ENCODE assay signal across 10 cellular contexts in genomic region chr10:120514035-120514620, GRCh38. TPM values are rescaled to one million over a fixed set of nuclear protein-coding genes. Genes with fewer than 3 reads are reported as not detected.
DNase-seq lines count a peak whose midpoint lies in the region; ATAC-seq, FAIRE-seq and TF ChIP-seq lines count a peak whose summit lies in the region.
"Had no signal": no experiment of that assay in that cellular context is flagged by ENCODE, and none has a peak within 500 bp of the region (broad histone marks: within the 10 kb centered on the region; RNA-seq: fewer than 3 reads in every experiment).

No MANE protein-coding gene starts in this region.

- no peaks in the 10 kb centered on the region for H3K9me3 ChIP-seq in H1 (ENCODE audit: insufficient read depth in 2 of 2, low read depth in 1 of 2, low read length in 1 of 2)

- H3K79me1 ChIP-seq in H1 (ENCODE audit: low read depth, low read length): no peaks in the 10 kb centered on the region

- no peak overlapping the region for H3K18ac ChIP-seq in H1 (ENCODE audit: extremely low read depth, low read length)

- no peak overlapping the region for H3K4me3 Mint-ChIP-seq in activated CD8-positive, alpha-beta memory T cell treated with anti-CD3 and anti-CD28 coated beads, Interleukin-2, amount 10 ng/mL, durations not matched to agents 7 days and 5 days
- H3K4me3 Mint-ChIP-seq in stimulated activated effector memory CD8-positive, alpha-beta T cell treated with anti-CD3 and anti-CD28 coated beads, Interleukin-12 subunit alpha, Interleukin-12 subunit beta, amount 100 ng/mL, for 72 hours: no peak overlapping the region

- H3K4ac ChIP-seq in H1 (replicated peaks; ENCODE audit: insufficient read length, low read depth, low read length): no peak overlapping the region

- no peak overlapping the region for H4K91ac ChIP-seq in H1 (replicated peaks; ENCODE audit: insufficient read length, low read length)

- peak; percentile 57 for FAIRE-seq in H1 (lab: Jason Lieb, UNC)

- no peak overlapping the region for H4K5ac ChIP-seq in H1 (ENCODE audit: insufficient read length, low read depth, low read length)

- no peak for ATAC-seq in activated CD8-positive, alpha-beta memory T cell treated with anti-CD3 and anti-CD28 coated beads, Interleukin-2, amount 10 ng/mL, durations not matched to agents 7 days and 5 days
- ATAC-seq in stimulated activated effector memory CD8-positive, alpha-beta T cell treated with anti-CD3 and anti-CD28 coated beads, Interleukin-12 subunit alpha, Interleukin-12 subunit beta, amount 100 ng/mL, for 72 hours: no peak

- H2BK12ac ChIP-seq in H1 (ENCODE audit: low read depth, low read length): no peak overlapping the region

- no peaks in the 10 kb centered on the region for H3K23me2 ChIP-seq in H1 (ENCODE audit: low read depth, low read length)

- H3K4me2 ChIP-seq in H1 (ENCODE audit: insufficient read depth in 1 of 2, low read depth in 2 of 2, low read length in 2 of 2): no peak overlapping the region

- TF ChIP-seq RAD21 in H1 (IDR thresholded peaks at IDR 0.05 in 1 of 2, conservative IDR thresholded peaks at IDR 0.05 in 1 of 2; ENCODE audit: low read depth in 2 of 2, low read length in 2 of 2): 0 out of 4 replicates have a peak, but pooled peaks of 1 of the 2 experiments have one; percentile 4

- H3K27me3 Mint-ChIP-seq in activated CD8-positive, alpha-beta memory T cell treated with anti-CD3 and anti-CD28 coated beads, Interleukin-2, amount 10 ng/mL, durations not matched to agents 7 days and 5 days: no peaks in the 10 kb centered on the region

- H3K9ac ChIP-seq in H1 (replicated peaks in 1 of 4; ENCODE audit: extremely low read depth in 1 of 4, low read depth in 3 of 4, low read length in 3 of 4): no peak overlapping the region

- no peak overlapping the region for H3K23ac ChIP-seq in H1 (ENCODE audit: insufficient read length)

- H3K4me3 ChIP-seq in H1 (ENCODE audit: extremely low read depth in 1 of 4, insufficient read depth in 2 of 4, low read depth in 3 of 4, low read length in 4 of 4): no peak overlapping the region

- H3K79me2 ChIP-seq in H1 (ENCODE audit: control insufficient read depth in 1 of 2, insufficient read depth in 2 of 2, low read length in 2 of 2): no peaks in the 10 kb centered on the region

- no peaks in the 10 kb centered on the region for H3K4me1 Mint-ChIP-seq in activated CD8-positive, alpha-beta memory T cell treated with anti-CD3 and anti-CD28 coated beads, Interleukin-2, amount 10 ng/mL, durations not matched to agents 7 days and 5 days
- H3K4me1 Mint-ChIP-seq in stimulated activated effector memory CD8-positive, alpha-beta T cell treated with anti-CD3 and anti-CD28 coated beads, Interleukin-12 subunit alpha, Interleukin-12 subunit beta, amount 100 ng/mL, for 72 hours: no peaks in the 10 kb centered on the region

- H3K27me3 ChIP-seq in H1 (replicated peaks in 1 of 4; ENCODE audit: control insufficient read depth in 3 of 4, extremely low read depth in 1 of 4, insufficient read depth in 3 of 4, low read length in 3 of 4): no peaks in the 10 kb centered on the region

- peaks cover 2% of the 10 kb centered on the region for H3K9me3 Mint-ChIP-seq in activated CD8-positive, alpha-beta memory T cell treated with anti-CD3 and anti-CD28 coated beads, Interleukin-2, amount 10 ng/mL, durations not matched to agents 7 days and 5 days (ENCODE audit: low read depth)
- H3K9me3 Mint-ChIP-seq in stimulated activated effector memory CD8-positive, alpha-beta T cell treated with anti-CD3 and anti-CD28 coated beads, Interleukin-12 subunit alpha, Interleukin-12 subunit beta, amount 100 ng/mL, for 72 hours: no peaks in the 10 kb centered on the region

- no peak for TF ChIP-seq CTCF in H1 (IDR thresholded peaks at IDR 0.05; ENCODE audit: control extremely low read depth in 1 of 3, insufficient read depth in 1 of 3, low read depth in 1 of 3, low read length in 3 of 3)

- H3K14ac ChIP-seq in H1 (ENCODE audit: insufficient read length): no peak overlapping the region

- WGBS in H1 (ENCODE audit: extremely low coverage in 1 of 2, insufficient coverage in 1 of 2, insufficient read length in 1 of 2, insufficient replicate concordance in 2 of 2, low coverage in 1 of 2, low lambda C conversion rate in 2 of 2, missing lambda C conversion rate in 1 of 2), 2 experiments: 64% methylated on average over 11 of the region's 11 CpGs; no CpG with 5 or more reads in 1 of the 2 experiments

- peak; percentile 43 for DNase-seq in activated CD8-positive, alpha-beta memory T cell treated with anti-CD3 and anti-CD28 coated beads, Interleukin-2, amount 10 ng/mL, durations not matched to agents 7 days and 5 days
- DNase-seq in activated CD8-positive, alpha-beta memory T cell treated with anti-CD3 and anti-CD28 coated beads, Interleukin-2, amount 50 U/mL, for 4 hours: no peak
- peak; percentile 26 for DNase-seq in NOMO-1 treated with DMSO at 0.1 percent for 48 hours (lab: John Stamatoyannopoulos, UW; ENCODE audit: unreplicated experiment)
- DNase-seq in H1 (ENCODE audit: low read depth in 1 of 2, low spot score in 2 of 2): peak; percentile 15 to 83
- DNase-seq in renal cortical epithelial cell (ENCODE audit: low read depth): peak; percentile 47
- no peak for DNase-seq in stimulated activated effector memory CD8-positive, alpha-beta T cell treated with anti-CD3 and anti-CD28 coated beads, Interleukin-12 subunit alpha, Interleukin-12 subunit beta, amount 100 ng/mL, for 72 hours (ENCODE audit: low spot score in 2 of 2)
- DNase-seq in NCI-H1436 (lab: John Stamatoyannopoulos, UW): no peak
- no peak for DNase-seq in NCI-H1092 (lab: John Stamatoyannopoulos, UW)
- DNase-seq: NCI-H446 had no signal

- H2AFZ ChIP-seq in H1 (ENCODE audit: low read length): no peak overlapping the region

- no peak overlapping the region for H2BK5ac ChIP-seq in H1 (ENCODE audit: low read depth, low read length)

- no peak overlapping the region for H2BK20ac ChIP-seq in H1 (ENCODE audit: low read length)

- POLR2A ChIA-PET in H1 (lab: Charles Lee; ENCODE audit: partially characterized antibody): no interaction called here

- TF ChIP-seq POLR2A in H1 (IDR thresholded peaks at IDR 0.05; ENCODE audit: control extremely low read depth in 1 of 2, low read depth in 2 of 2, low read length in 2 of 2): no peak

- H3K36me3 Mint-ChIP-seq in activated CD8-positive, alpha-beta memory T cell treated with anti-CD3 and anti-CD28 coated beads, Interleukin-2, amount 10 ng/mL, durations not matched to agents 7 days and 5 days: no peaks in the 10 kb centered on the region
- no peaks in the 10 kb centered on the region for H3K36me3 Mint-ChIP-seq in stimulated activated effector memory CD8-positive, alpha-beta T cell treated with anti-CD3 and anti-CD28 coated beads, Interleukin-12 subunit alpha, Interleukin-12 subunit beta, amount 100 ng/mL, for 72 hours

- no peak overlapping the region for H4K8ac ChIP-seq in H1 (ENCODE audit: extremely low read depth, insufficient read depth, low read length)

- CTCF ChIA-PET in activated CD8-positive, alpha-beta memory T cell treated with anti-CD3 and anti-CD28 coated beads, Interleukin-2, amount 10 ng/mL, durations not matched to agents 7 days and 5 days (lab: Charles Lee): no interaction called here
- CTCF ChIA-PET in H1 (lab: Charles Lee; ENCODE audit: partially characterized antibody): interaction anchor here (0.8 to 1.2 kb wide), 3 partner anchors 21 to 222 kb away, joined by 3 read pairs; no protein-coding TSS in a partner anchor

- H2BK15ac ChIP-seq in H1 (ENCODE audit: low read length): no peak overlapping the region

- H2AK5ac ChIP-seq in H1 (ENCODE audit: low read depth, low read length): no peak overlapping the region

- H2BK120ac ChIP-seq in H1 (replicated peaks; ENCODE audit: low read depth, low read length): no peak overlapping the region

- H3K36me3 ChIP-seq in H1 (ENCODE audit: control insufficient read depth in 2 of 4, insufficient read depth in 4 of 4, low read length in 3 of 4): no peaks in the 10 kb centered on the region

- no peak for TF ChIP-seq EP300 in H1 (IDR thresholded peaks at IDR 0.05; ENCODE audit: borderline replicate concordance in 1 of 2, low read depth in 2 of 2, low read length in 2 of 2)

- H3K27ac Mint-ChIP-seq in activated CD8-positive, alpha-beta memory T cell treated with anti-CD3 and anti-CD28 coated beads, Interleukin-2, amount 10 ng/mL, durations not matched to agents 7 days and 5 days: peak overlapping the region; percentile 18
- no peak overlapping the region for H3K27ac Mint-ChIP-seq in stimulated activated effector memory CD8-positive, alpha-beta T cell treated with anti-CD3 and anti-CD28 coated beads, Interleukin-12 subunit alpha, Interleukin-12 subunit beta, amount 100 ng/mL, for 72 hours

- H3K4me1 ChIP-seq in H1 (replicated peaks in 1 of 4; ENCODE audit: control insufficient read depth in 3 of 4, insufficient read depth in 4 of 4, low read length in 3 of 4): no peaks in the 10 kb centered on the region

- H3K27ac ChIP-seq in H1 (ENCODE audit: low read depth, low read length): no peak overlapping the region

- no peaks in the 10 kb centered on the region for H4K20me1 ChIP-seq in H1 (replicated peaks in 1 of 2; ENCODE audit: control insufficient read depth in 1 of 2, insufficient read depth in 2 of 2, low read length in 2 of 2)

- H3K56ac ChIP-seq in H1 (replicated peaks; ENCODE audit: insufficient read length, low read depth, low read length): no peak overlapping the region

TF ChIP-seq in H1, 55 proteins besides CTCF, POLR2A, EP300 and RAD21 (continues in another document):
- TF ChIP-seq CHD2 (IDR thresholded peaks at IDR 0.05; ENCODE audit: low read length): no peak
- no peak for TF ChIP-seq KDM5A (IDR thresholded peaks at IDR 0.05; ENCODE audit: low read length)
- TF ChIP-seq FOSL1 (IDR thresholded peaks at IDR 0.05; ENCODE audit: insufficient read depth, low read depth, low read length): no peak
- TF ChIP-seq ASH2L (IDR thresholded peaks at IDR 0.05; ENCODE audit: low read length): no peak
- TF ChIP-seq ZNF274 (IDR thresholded peaks at IDR 0.05; ENCODE audit: borderline replicate concordance, extremely low read depth, low read length): no peak
- TF ChIP-seq SP1 (IDR thresholded peaks at IDR 0.05; ENCODE audit: low read depth, low read length): no peak
- no peak for TF ChIP-seq NRF1 (IDR thresholded peaks at IDR 0.05; ENCODE audit: low read depth, low read length)

RNA-seq across cellular contexts. Expression of gene PLPP4, which starts 57.1 kb away (rescaled TPM):
- not detected for total RNA-seq in activated CD8-positive, alpha-beta memory T cell treated with anti-CD3 and anti-CD28 coated beads, Interleukin-2, amount 10 ng/mL, durations not matched to agents 7 days and 5 days
- not detected in 2 replicates for total RNA-seq in H1 (2021; fragmentation: NEBNext Ultra II Directional; extraction: Animal tissue kit (Norgen Biotek cat#: 25700))
- 0.27 and 0.30 TPM in 2 replicates for polyA plus RNA-seq in H1 (2011; rRNA removed)
- 0.09 TPM for polyA plus RNA-seq in H1 (2011; cell fraction: cytosol; rRNA removed)
- polyA plus RNA-seq in H1 (2011; cell fraction: nucleus; rRNA removed): 0.58 TPM
- 0.14 TPM in 1 of 4 replicates, not detected in the others for polyA plus RNA-seq in H1 (2012, experiment 1 of 2)
- 0.24 TPM for polyA plus RNA-seq in H1 (2012, experiment 2 of 2)
- 0.04 TPM for polyA plus RNA-seq in H1 (2013, experiment 1 of 2)
- 0.20 TPM for polyA plus RNA-seq in H1 (2013, experiment 2 of 2)
- polyA minus RNA-seq in H1 (2011; rRNA and poly(A)+ RNA removed): 0.71 TPM in 1 of 2 replicates, not detected in the other
- polyA minus RNA-seq in H1 (2011; cell fraction: cytosol; rRNA and poly(A)+ RNA removed): not detected
- not detected for polyA minus RNA-seq in H1 (2011; cell fraction: nucleus; rRNA and poly(A)+ RNA removed)
- 20.0 and 30.3 TPM in 2 replicates for total RNA-seq in renal cortical epithelial cell
- total RNA-seq: mesenteric fat pad had no signal

Comparison
In these comparisons a context has a peak if more than half of its experiments do, and no peak if none do; other contexts are left out.
1. DNase-seq: peak in activated CD8-positive, alpha-beta memory T cell treated with anti-CD3 and anti-CD28 coated beads, Interleukin-2, amount 10 ng/mL, durations not matched to agents 7 days and 5 days (single experiment), NOMO-1 treated with DMSO at 0.1 percent for 48 hours (single experiment), H1 (2 of 2) and renal cortical epithelial cell (single experiment); none in activated CD8-positive, alpha-beta memory T cell treated with anti-CD3 and anti-CD28 coated beads, Interleukin-2, amount 50 U/mL, for 4 hours (single experiment), stimulated activated effector memory CD8-positive, alpha-beta T cell treated with anti-CD3 and anti-CD28 coated beads, Interleukin-12 subunit alpha, Interleukin-12 subunit beta, amount 100 ng/mL, for 72 hours (0 of 2), NCI-H1436 (single experiment) and NCI-H1092 (single experiment).
2. RNA of gene PLPP4, which starts 57.1 kb away (total RNA-seq): 20.0 to 30.3 TPM in renal cortical epithelial cell; not detected in H1 and not detected in activated CD8-positive, alpha-beta memory T cell treated with anti-CD3 and anti-CD28 coated beads, Interleukin-2, amount 10 ng/mL, durations not matched to agents 7 days and 5 days; every median in the first group is over 10 times any median in the second.